Comparison of ENCODE assay signal across 1 cellular context in the genomic region with DNA sequence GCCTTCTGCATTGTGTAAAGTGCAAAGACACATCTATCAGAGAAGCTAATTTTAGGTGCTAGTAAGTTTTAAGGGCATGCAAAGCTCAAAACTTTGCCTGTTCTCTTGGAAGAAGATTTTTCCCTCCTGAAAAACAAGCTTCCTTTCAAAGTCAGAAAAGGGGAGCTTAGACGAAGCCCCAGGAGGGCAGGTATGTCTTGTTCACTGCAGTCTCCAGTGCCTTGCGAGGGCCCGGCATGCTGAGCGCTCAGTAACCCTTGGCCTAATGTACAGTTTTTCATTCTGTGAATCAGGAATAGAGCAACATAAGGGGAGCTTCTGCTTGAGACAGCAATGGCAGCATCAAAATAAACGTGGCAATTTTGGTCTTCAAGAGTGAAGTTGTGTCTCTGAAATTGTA.
TF ChIP-seq lines count a peak whose summit lies in the region.

No MANE protein-coding gene starts in this region.

TF ChIP-seq in HEK293T, 16 proteins besides CTCF, POLR2A, EP300 and RAD21 (continued from another document):
- TF ChIP-seq, protein P1, sequence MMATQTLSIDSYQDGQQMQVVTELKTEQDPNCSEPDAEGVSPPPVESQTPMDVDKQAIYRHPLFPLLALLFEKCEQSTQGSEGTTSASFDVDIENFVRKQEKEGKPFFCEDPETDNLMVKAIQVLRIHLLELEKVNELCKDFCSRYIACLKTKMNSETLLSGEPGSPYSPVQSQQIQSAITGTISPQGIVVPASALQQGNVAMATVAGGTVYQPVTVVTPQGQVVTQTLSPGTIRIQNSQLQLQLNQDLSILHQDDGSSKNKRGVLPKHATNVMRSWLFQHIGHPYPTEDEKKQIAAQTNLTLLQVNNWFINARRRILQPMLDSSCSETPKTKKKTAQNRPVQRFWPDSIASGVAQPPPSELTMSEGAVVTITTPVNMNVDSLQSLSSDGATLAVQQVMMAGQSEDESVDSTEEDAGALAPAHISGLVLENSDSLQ (IDR thresholded peaks at IDR 0.05) = no peak
- TF ChIP-seq FOXK2 (IDR thresholded peaks at IDR 0.05) (no peak), TARDBP (IDR thresholded peaks at IDR 0.05) (no peak), HDGF (IDR thresholded peaks at IDR 0.05; ENCODE audit: borderline replicate concordance) (no peak), NFRKB (IDR thresholded peaks at IDR 0.05) (no peak), FOXM1 (IDR thresholded peaks at IDR 0.05; ENCODE audit: borderline replicate concordance) (no peak), FOXA1 (IDR thresholded peaks at IDR 0.05) (no peak), SP1 (IDR thresholded peaks at IDR 0.05) (no peak), L3MBTL2 (conservative IDR thresholded peaks at IDR 0.05) (no peak), CTBP1 (IDR thresholded peaks at IDR 0.05; ENCODE audit: borderline replicate concordance) (no peak)
TF ChIP-seq in HEK293T: peak in this region for 0.
